ENCODE assay signal across 1 cellular context in the genomic region with DNA sequence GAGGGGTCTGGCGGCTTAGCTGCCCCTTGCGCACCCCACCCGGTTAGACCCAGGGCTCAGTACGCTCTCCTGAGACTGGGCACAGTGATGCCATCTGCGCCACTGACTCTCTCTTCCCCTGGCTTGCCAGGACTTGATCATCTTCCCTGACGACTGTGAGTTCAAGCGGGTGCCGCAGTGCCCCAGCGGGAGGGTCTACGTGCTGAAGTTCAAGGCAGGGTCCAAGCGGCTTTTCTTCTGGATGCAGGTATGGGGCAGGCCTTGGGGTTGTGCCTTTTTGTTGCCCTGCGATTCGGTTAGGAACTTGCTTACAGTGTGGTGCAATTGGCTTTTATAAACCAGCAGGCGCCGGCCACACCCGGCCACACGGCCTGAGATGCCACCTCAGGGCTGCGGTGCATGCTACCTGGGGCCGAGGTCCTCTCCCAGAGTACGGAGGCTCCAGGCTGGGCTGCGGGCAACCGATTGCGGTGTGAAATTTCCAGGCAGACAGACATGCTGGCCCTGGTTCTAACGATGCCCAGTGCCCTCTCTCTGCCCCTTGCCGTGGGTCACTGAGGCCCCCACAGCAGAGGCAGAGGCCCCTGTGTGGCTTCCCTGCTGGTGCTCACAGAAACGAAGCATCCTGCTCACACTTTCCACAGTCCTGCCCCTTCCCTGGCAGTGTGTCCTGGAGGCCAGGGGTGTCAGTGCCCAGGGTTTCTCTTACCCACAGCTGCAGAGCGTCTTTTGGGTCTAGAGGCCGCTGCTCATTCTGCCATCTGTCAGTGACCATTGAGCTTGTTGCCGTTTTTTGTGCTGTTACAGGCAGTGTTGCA.
TF ChIP-seq lines count a peak whose summit lies in the region.

No MANE protein-coding gene starts in this region.

TF ChIP-seq in HepG2, 621 proteins besides CTCF, POLR2A, EP300 and RAD21 (continued from another document and continues in another):
- TF ChIP-seq, protein P1, sequence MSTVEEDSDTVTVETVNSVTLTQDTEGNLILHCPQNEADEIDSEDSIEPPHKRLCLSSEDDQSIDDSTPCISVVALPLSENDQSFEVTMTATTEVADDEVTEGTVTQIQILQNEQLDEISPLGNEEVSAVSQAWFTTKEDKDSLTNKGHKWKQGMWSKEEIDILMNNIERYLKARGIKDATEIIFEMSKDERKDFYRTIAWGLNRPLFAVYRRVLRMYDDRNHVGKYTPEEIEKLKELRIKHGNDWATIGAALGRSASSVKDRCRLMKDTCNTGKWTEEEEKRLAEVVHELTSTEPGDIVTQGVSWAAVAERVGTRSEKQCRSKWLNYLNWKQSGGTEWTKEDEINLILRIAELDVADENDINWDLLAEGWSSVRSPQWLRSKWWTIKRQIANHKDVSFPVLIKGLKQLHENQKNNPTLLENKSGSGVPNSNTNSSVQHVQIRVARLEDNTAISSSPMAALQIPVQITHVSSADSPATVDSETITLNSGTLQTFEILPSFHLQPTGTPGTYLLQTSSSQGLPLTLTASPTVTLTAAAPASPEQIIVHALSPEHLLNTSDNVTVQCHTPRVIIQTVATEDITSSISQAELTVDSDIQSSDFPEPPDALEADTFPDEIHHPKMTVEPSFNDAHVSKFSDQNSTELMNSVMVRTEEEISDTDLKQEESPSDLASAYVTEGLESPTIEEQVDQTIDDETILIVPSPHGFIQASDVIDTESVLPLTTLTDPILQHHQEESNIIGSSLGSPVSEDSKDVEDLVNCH (CRISPR knock-in tag; IDR thresholded peaks at IDR 0.05) = no peak
- TF ChIP-seq ZNF205 (CRISPR knock-in tag; IDR thresholded peaks at IDR 0.05) (0 out of 2 replicates have a peak, but pooled peaks have one; percentile 11), SRY (CRISPR knock-in tag; IDR thresholded peaks at IDR 0.05) (0 out of 2 replicates have a peak, but pooled peaks have one; percentile 25), CHD2 (IDR thresholded peaks at IDR 0.05; ENCODE audit: low read depth, low read length) (0 out of 2 replicates have a peak, but pooled peaks have one; percentile 6), KLF9 (CRISPR knock-in tag; IDR thresholded peaks at IDR 0.05; ENCODE audit: low read depth) (no peak), ZC3H13 (CRISPR knock-in tag; IDR thresholded peaks at IDR 0.05) (peak; percentile 70), ZNF83 (CRISPR knock-in tag; IDR thresholded peaks at IDR 0.05; ENCODE audit: borderline replicate concordance) (no peak; the same call in 1 of the 2 replicates), YEATS2 (CRISPR knock-in tag; IDR thresholded peaks at IDR 0.05; ENCODE audit: borderline replicate concordance) (0 out of 2 replicates have a peak, but pooled peaks have one; percentile 14), MAFK (conservative IDR thresholded peaks at IDR 0.05 in 1 of 2, IDR thresholded peaks at IDR 0.05 in 1 of 2; ENCODE audit: low read length in 2 of 2) (no peak), BRD4 (CRISPR knock-in tag; IDR thresholded peaks at IDR 0.05) (0 out of 2 replicates have a peak, but pooled peaks have one; percentile 20), POLR2G (IDR thresholded peaks at IDR 0.05; ENCODE audit: low read depth, low read length) (peak; percentile 63; the same call in 1 of the 2 replicates), EED (CRISPR knock-in tag; IDR thresholded peaks at IDR 0.05) (no peak), ZNF552 (CRISPR knock-in tag; IDR thresholded peaks at IDR 0.05; ENCODE audit: borderline replicate concordance) (peak; percentile 35; the same call in 1 of the 2 replicates), SMAD1 (CRISPR knock-in tag; IDR thresholded peaks at IDR 0.05; ENCODE audit: borderline replicate concordance, low read depth) (0 out of 2 replicates have a peak, but pooled peaks have one; percentile 31), ARHGAP35 (CRISPR knock-in tag; IDR thresholded peaks at IDR 0.05; ENCODE audit: borderline replicate concordance) (0 out of 2 replicates have a peak, but pooled peaks have one; percentile 38), DNMT1 (CRISPR knock-in tag; IDR thresholded peaks at IDR 0.05) (peak; percentile 10; the same call in 1 of the 2 replicates), HNRNPLL (IDR thresholded peaks at IDR 0.05; ENCODE audit: low read depth, low read length, poor library complexity, severe bottlenecking) (peak; percentile 11), ZNF430 (CRISPR knock-in tag; IDR thresholded peaks at IDR 0.05) (peak; percentile 71; the same call in 1 of the 2 replicates), ZNF891 (CRISPR knock-in tag; IDR thresholded peaks at IDR 0.05) (0 out of 2 replicates have a peak, but pooled peaks have one; percentile 24), ZSCAN21 (CRISPR knock-in tag; IDR thresholded peaks at IDR 0.05; ENCODE audit: borderline replicate concordance) (no peak), HNRNPL (IDR thresholded peaks at IDR 0.05; ENCODE audit: low read depth, low read length) (peak; percentile 76), TEAD3 (CRISPR knock-in tag; optimal IDR thresholded peaks at IDR 0.05; ENCODE audit: borderline replicate concordance) (peak; percentile 68), ZNF350 (CRISPR knock-in tag; IDR thresholded peaks at IDR 0.05; ENCODE audit: borderline replicate concordance, low read depth) (0 out of 2 replicates have a peak, but pooled peaks have one; percentile 30), ZNF274 (CRISPR knock-in tag; IDR thresholded peaks at IDR 0.05) (peak; percentile 22; the same call in 1 of the 2 replicates), HDAC6 (IDR thresholded peaks at IDR 0.05; ENCODE audit: low read depth, low read length) (no peak)
- TF ChIP-seq, protein P2, sequence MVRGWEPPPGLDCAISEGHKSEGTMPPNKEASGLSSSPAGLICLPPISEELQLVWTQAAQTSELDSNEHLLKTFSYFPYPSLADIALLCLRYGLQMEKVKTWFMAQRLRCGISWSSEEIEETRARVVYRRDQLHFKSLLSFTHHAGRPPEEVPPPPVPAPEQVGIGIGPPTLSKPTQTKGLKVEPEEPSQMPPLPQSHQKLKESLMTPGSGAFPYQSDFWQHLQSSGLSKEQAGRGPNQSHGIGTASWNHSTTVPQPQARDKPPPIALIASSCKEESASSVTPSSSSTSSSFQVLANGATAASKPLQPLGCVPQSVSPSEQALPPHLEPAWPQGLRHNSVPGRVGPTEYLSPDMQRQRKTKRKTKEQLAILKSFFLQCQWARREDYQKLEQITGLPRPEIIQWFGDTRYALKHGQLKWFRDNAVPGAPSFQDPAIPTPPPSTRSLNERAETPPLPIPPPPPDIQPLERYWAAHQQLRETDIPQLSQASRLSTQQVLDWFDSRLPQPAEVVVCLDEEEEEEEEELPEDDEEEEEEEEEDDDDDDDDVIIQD (CRISPR knock-in tag; IDR thresholded peaks at IDR 0.05; ENCODE audit: low read depth) = 0 out of 2 replicates have a peak, but pooled peaks have one; percentile 16
- TF ChIP-seq, protein P3, sequence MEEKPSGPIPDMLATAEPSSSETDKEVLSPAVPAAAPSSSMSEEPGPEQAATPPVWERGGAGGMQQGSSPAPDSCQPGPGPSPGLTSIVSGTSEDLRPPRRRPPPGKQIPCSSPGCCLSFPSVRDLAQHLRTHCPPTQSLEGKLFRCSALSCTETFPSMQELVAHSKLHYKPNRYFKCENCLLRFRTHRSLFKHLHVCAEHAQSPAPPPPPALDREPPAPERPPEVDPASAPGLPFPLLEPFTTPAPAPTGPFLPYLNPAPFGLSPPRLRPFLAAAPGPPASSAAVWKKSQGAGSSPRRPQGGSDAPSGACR (CRISPR knock-in tag; IDR thresholded peaks at IDR 0.05) = peak; percentile 20; the same call in 1 of the 2 replicates
- TF ChIP-seq, protein P4, sequence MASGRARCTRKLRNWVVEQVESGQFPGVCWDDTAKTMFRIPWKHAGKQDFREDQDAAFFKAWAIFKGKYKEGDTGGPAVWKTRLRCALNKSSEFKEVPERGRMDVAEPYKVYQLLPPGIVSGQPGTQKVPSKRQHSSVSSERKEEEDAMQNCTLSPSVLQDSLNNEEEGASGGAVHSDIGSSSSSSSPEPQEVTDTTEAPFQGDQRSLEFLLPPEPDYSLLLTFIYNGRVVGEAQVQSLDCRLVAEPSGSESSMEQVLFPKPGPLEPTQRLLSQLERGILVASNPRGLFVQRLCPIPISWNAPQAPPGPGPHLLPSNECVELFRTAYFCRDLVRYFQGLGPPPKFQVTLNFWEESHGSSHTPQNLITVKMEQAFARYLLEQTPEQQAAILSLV (CRISPR knock-in tag; IDR thresholded peaks at IDR 0.05; ENCODE audit: borderline replicate concordance) = no peak
- TF ChIP-seq, protein P5, sequence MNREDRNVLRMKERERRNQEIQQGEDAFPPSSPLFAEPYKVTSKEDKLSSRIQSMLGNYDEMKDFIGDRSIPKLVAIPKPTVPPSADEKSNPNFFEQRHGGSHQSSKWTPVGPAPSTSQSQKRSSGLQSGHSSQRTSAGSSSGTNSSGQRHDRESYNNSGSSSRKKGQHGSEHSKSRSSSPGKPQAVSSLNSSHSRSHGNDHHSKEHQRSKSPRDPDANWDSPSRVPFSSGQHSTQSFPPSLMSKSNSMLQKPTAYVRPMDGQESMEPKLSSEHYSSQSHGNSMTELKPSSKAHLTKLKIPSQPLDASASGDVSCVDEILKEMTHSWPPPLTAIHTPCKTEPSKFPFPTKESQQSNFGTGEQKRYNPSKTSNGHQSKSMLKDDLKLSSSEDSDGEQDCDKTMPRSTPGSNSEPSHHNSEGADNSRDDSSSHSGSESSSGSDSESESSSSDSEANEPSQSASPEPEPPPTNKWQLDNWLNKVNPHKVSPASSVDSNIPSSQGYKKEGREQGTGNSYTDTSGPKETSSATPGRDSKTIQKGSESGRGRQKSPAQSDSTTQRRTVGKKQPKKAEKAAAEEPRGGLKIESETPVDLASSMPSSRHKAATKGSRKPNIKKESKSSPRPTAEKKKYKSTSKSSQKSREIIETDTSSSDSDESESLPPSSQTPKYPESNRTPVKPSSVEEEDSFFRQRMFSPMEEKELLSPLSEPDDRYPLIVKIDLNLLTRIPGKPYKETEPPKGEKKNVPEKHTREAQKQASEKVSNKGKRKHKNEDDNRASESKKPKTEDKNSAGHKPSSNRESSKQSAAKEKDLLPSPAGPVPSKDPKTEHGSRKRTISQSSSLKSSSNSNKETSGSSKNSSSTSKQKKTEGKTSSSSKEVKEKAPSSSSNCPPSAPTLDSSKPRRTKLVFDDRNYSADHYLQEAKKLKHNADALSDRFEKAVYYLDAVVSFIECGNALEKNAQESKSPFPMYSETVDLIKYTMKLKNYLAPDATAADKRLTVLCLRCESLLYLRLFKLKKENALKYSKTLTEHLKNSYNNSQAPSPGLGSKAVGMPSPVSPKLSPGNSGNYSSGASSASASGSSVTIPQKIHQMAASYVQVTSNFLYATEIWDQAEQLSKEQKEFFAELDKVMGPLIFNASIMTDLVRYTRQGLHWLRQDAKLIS (CRISPR knock-in tag; IDR thresholded peaks at IDR 0.05) = 0 out of 2 replicates have a peak, but pooled peaks have one; percentile 23
- TF ChIP-seq, protein P6, sequence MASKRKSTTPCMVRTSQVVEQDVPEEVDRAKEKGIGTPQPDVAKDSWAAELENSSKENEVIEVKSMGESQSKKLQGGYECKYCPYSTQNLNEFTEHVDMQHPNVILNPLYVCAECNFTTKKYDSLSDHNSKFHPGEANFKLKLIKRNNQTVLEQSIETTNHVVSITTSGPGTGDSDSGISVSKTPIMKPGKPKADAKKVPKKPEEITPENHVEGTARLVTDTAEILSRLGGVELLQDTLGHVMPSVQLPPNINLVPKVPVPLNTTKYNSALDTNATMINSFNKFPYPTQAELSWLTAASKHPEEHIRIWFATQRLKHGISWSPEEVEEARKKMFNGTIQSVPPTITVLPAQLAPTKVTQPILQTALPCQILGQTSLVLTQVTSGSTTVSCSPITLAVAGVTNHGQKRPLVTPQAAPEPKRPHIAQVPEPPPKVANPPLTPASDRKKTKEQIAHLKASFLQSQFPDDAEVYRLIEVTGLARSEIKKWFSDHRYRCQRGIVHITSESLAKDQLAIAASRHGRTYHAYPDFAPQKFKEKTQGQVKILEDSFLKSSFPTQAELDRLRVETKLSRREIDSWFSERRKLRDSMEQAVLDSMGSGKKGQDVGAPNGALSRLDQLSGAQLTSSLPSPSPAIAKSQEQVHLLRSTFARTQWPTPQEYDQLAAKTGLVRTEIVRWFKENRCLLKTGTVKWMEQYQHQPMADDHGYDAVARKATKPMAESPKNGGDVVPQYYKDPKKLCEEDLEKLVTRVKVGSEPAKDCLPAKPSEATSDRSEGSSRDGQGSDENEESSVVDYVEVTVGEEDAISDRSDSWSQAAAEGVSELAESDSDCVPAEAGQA (IDR thresholded peaks at IDR 0.05; ENCODE audit: low read depth) = peak; percentile 56; the same call in 1 of the 2 replicates
- TF ChIP-seq, protein P6 (CRISPR knock-in tag; IDR thresholded peaks at IDR 0.05; ENCODE audit: borderline replicate concordance) = no peak
- TF ChIP-seq, protein P7, sequence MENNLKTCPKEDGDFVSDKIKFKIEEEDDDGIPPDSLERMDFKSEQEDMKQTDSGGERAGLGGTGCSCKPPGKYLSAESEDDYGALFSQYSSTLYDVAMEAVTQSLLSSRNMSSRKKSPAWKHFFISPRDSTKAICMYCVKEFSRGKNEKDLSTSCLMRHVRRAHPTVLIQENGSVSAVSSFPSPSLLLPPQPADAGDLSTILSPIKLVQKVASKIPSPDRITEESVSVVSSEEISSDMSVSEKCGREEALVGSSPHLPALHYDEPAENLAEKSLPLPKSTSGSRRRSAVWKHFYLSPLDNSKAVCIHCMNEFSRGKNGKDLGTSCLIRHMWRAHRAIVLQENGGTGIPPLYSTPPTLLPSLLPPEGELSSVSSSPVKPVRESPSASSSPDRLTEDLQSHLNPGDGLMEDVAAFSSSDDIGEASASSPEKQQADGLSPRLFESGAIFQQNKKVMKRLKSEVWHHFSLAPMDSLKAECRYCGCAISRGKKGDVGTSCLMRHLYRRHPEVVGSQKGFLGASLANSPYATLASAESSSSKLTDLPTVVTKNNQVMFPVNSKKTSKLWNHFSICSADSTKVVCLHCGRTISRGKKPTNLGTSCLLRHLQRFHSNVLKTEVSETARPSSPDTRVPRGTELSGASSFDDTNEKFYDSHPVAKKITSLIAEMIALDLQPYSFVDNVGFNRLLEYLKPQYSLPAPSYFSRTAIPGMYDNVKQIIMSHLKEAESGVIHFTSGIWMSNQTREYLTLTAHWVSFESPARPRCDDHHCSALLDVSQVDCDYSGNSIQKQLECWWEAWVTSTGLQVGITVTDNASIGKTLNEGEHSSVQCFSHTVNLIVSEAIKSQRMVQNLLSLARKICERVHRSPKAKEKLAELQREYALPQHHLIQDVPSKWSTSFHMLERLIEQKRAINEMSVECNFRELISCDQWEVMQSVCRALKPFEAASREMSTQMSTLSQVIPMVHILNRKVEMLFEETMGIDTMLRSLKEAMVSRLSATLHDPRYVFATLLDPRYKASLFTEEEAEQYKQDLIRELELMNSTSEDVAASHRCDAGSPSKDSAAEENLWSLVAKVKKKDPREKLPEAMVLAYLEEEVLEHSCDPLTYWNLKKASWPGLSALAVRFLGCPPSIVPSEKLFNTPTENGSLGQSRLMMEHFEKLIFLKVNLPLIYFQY (CRISPR knock-in tag; IDR thresholded peaks at IDR 0.05; ENCODE audit: borderline replicate concordance) = 0 out of 2 replicates have a peak, but pooled peaks have one; percentile 5
